10 cellular contexts compared by ENCODE assay signal in the genomic region with DNA sequence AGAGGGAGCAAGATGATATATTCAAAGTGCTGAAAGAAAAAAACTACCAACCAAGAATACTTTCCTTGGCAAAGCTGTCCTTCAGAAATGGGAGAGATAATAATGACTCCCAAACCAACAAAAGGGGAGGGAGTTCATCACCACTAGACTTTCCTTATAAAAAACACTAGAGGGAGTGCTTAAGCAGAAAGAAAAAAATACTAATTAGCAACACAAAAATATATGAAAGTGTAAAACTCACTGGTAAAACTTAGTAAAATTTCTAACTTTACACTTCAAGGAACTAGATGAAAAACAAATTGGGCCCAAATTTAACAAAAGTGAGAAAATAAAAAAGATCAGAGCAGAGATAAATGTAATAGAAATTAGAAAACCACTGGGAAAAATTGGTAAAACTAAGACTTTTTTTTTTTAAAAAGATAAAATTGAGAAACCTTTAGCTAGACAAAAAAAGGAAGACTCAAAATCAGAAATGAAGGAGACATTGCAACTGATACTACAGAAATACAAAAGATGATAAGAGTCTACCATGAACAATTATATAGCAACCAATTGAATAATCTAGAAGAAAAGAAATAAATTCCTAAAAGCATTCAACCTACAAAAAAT.
DNase-seq lines count a peak whose midpoint lies in the region; ATAC-seq and TF ChIP-seq lines count a peak whose summit lies in the region.
"Had no signal": no experiment of that assay in that cellular context is flagged by ENCODE, and none has a peak within 500 bp of the region (broad histone marks: within the 10 kb centered on the region; RNA-seq: fewer than 3 reads in every experiment).

No MANE protein-coding gene starts in this region.

- no peaks in the 10 kb centered on the region for H3K36me3 Mint-ChIP-seq in stimulated activated effector memory CD8-positive, alpha-beta T cell treated with anti-CD3 and anti-CD28 coated beads, Interleukin-12 subunit alpha, Interleukin-12 subunit beta, amount 100 ng/mL, for 72 hours
- H3K36me3 Mint-ChIP-seq: activated naive CD8-positive, alpha-beta T cell had no signal

- in situ Hi-C loops in GM13977 (cut with MboI; ENCODE audit: low pct_unique_long_range_greater_than_20kb, low sequenced_read_pairs, unreplicated experiment), result loop anchor here (10.0 kb wide), 1 partner anchor 226 kb away; no protein-coding TSS in a partner anchor

- no peak overlapping the region for H3K4me3 Mint-ChIP-seq in stimulated activated effector memory CD8-positive, alpha-beta T cell treated with anti-CD3 and anti-CD28 coated beads, Interleukin-12 subunit alpha, Interleukin-12 subunit beta, amount 100 ng/mL, for 72 hours
- H3K4me3 Mint-ChIP-seq: activated naive CD8-positive, alpha-beta T cell had no signal

- DNase-seq in A172 (ENCODE audit: low spot score), result peak; percentile 11
- peak; percentile 17 for DNase-seq in GM13977 (ENCODE audit: low spot score)
- DNase-seq in esophagus squamous epithelium (lab: John Stamatoyannopoulos, UW), result no peak
- no peak for DNase-seq in KG1 (lab: John Stamatoyannopoulos, UW)
- DNase-seq in stimulated activated effector memory CD8-positive, alpha-beta T cell treated with anti-CD3 and anti-CD28 coated beads, Interleukin-12 subunit alpha, Interleukin-12 subunit beta, amount 100 ng/mL, for 72 hours (ENCODE audit: low spot score in 2 of 2), result no peak
- no peak for DNase-seq in NCI-H1436 (lab: John Stamatoyannopoulos, UW)
- DNase-seq: GDM1 had no signal

- H3K4me1 Mint-ChIP-seq in stimulated activated effector memory CD8-positive, alpha-beta T cell treated with anti-CD3 and anti-CD28 coated beads, Interleukin-12 subunit alpha, Interleukin-12 subunit beta, amount 100 ng/mL, for 72 hours, result no peaks in the 10 kb centered on the region

- H3K9me3 ChIP-seq in OCI-LY3 (ENCODE audit: insufficient read depth, low read length), result no peaks in the 10 kb centered on the region
- H3K9me3 ChIP-seq in esophagus squamous epithelium, result peaks cover 0 to 8% (median 0%) of the 10 kb centered on the region in 3 donors

- H3K4me1 ChIP-seq in OCI-LY3 (ENCODE audit: low read length) (no peaks in the 10 kb centered on the region), esophagus squamous epithelium (no peaks in the 10 kb centered on the region)

- no peak overlapping the region for H3K27ac ChIP-seq in OCI-LY3 (ENCODE audit: low read length)
- no peak overlapping the region for H3K27ac ChIP-seq in esophagus squamous epithelium

- no peak overlapping the region for H3K27ac Mint-ChIP-seq in stimulated activated effector memory CD8-positive, alpha-beta T cell treated with anti-CD3 and anti-CD28 coated beads, Interleukin-12 subunit alpha, Interleukin-12 subunit beta, amount 100 ng/mL, for 72 hours
- H3K27ac Mint-ChIP-seq: activated naive CD8-positive, alpha-beta T cell had no signal

- H3K27me3 ChIP-seq in OCI-LY3 (ENCODE audit: low read depth, low read length) (peaks cover 21% of the 10 kb centered on the region), esophagus squamous epithelium (no peaks in the 10 kb centered on the region)

- intact Hi-C loops in esophagus squamous epithelium (cut with DNase I), result no loop called here

- H3K36me3 ChIP-seq in OCI-LY3 (replicated peaks; ENCODE audit: low read depth, low read length) (no peaks in the 10 kb centered on the region), esophagus squamous epithelium (no peaks in the 10 kb centered on the region)

- H3K4me3 ChIP-seq in OCI-LY3 (ENCODE audit: low read length), result no peak overlapping the region
- H3K4me3 ChIP-seq in esophagus squamous epithelium, result no peak overlapping the region

- TF ChIP-seq POLR2A in esophagus squamous epithelium (IDR thresholded peaks at IDR 0.05), result no peak

- TF ChIP-seq CTCF in GM13977 (IDR thresholded peaks at IDR 0.05; ENCODE audit: extremely low read depth, insufficient read depth, missing control alignments), result peak; percentile 35
- peak; percentile 69 for TF ChIP-seq CTCF in OCI-LY3 (IDR thresholded peaks at IDR 0.05; ENCODE audit: low read depth, low read length)
- TF ChIP-seq CTCF in esophagus squamous epithelium (IDR thresholded peaks at IDR 0.05), result peak in 4 of 6 experiments; percentile 20 to 57 (median 38)

- H3K9ac ChIP-seq in OCI-LY3 (ENCODE audit: low read length), result no peak overlapping the region

- no peaks in the 10 kb centered on the region for H3K79me2 ChIP-seq in OCI-LY3 (ENCODE audit: low read length)

- H3K4me2 ChIP-seq in OCI-LY3 (ENCODE audit: low read length), result no peak overlapping the region

- no peaks in the 10 kb centered on the region for H4K20me1 ChIP-seq in OCI-LY3 (ENCODE audit: insufficient read depth, low read length)

- no peaks in the 10 kb centered on the region for H3K9me3 Mint-ChIP-seq in stimulated activated effector memory CD8-positive, alpha-beta T cell treated with anti-CD3 and anti-CD28 coated beads, Interleukin-12 subunit alpha, Interleukin-12 subunit beta, amount 100 ng/mL, for 72 hours

- H2AFZ ChIP-seq in OCI-LY3 (ENCODE audit: low read depth, low read length), result no peak overlapping the region

- ATAC-seq in stimulated activated effector memory CD8-positive, alpha-beta T cell treated with anti-CD3 and anti-CD28 coated beads, Interleukin-12 subunit alpha, Interleukin-12 subunit beta, amount 100 ng/mL, for 72 hours, result no peak
- ATAC-seq in GM19397 (IDR thresholded peaks at IDR 0.05; ENCODE audit: unreplicated experiment), result no peak

Comparison
In these comparisons a context has a peak if more than half of its experiments do, and no peak if none do; other contexts are left out.
1. DNase-seq: peak in A172 (single experiment) and GM13977 (single experiment); none in esophagus squamous epithelium (single experiment), KG1 (single experiment), stimulated activated effector memory CD8-positive, alpha-beta T cell treated with anti-CD3 and anti-CD28 coated beads, Interleukin-12 subunit alpha, Interleukin-12 subunit beta, amount 100 ng/mL, for 72 hours (0 of 2) and NCI-H1436 (single experiment).
2. Peak in every context shown above with its lines, with median percentiles within 50 percentile points of each other: CTCF ChIP-seq.